In genomic region chr17:4499431-4500187, GRCh38 we compare ENCODE assay signal across 8 cellular contexts. TPM values are rescaled to one million over a fixed set of nuclear protein-coding genes. Genes with fewer than 3 reads are reported as not detected.
DNase-seq lines count a peak whose midpoint lies in the region; TF ChIP-seq lines count a peak whose summit lies in the region.

No MANE protein-coding gene starts in this region.

- no peak for TF ChIP-seq EP300 in sigmoid colon (IDR thresholded peaks at IDR 0.05)

- peak; percentile 30 for DNase-seq in stimulated activated CD4-positive, alpha-beta T cell treated with anti-CD3 and anti-CD28 coated beads, Interleukin-12 subunit alpha, Interleukin-12 subunit beta, amount 100 ng/mL, for 4 hours
- no peak for DNase-seq in stimulated activated CD4-positive, alpha-beta T cell treated with anti-CD3 and anti-CD28 coated beads, Interleukin-2, amount 100 ng/mL, for 48 hours
- DNase-seq in activated gamma-delta T cell treated with Interleukin-2 at 50 U/mL for 16 hours (peak; percentile 12), sigmoid colon (no peak), epidermal melanocyte (ENCODE audit: insufficient read length, low spot score) (no peak), mucosa of gallbladder (ENCODE audit: low spot score) (no peak), NCI-H187 (lab: John Stamatoyannopoulos, UW) (no peak)

- peaks cover 0 to 22% (median 21%) of the 10 kb centered on the region in 4 donors for H3K4me1 ChIP-seq in sigmoid colon

- no peak for TF ChIP-seq POLR2A in sigmoid colon (IDR thresholded peaks at IDR 0.05)

- H3K4me3 ChIP-seq in iPS-11a (ENCODE audit: low read depth, low read length) (peak overlapping the region; percentile 17), sigmoid colon (peak overlapping the region; percentile 12 to 47 (median 40))

- no peak for TF ChIP-seq CTCF in sigmoid colon (IDR thresholded peaks at IDR 0.05)

- H3K27me3 ChIP-seq in sigmoid colon = peaks cover 16 to 55% (median 45%) of the 10 kb centered on the region in 3 donors

- WGBS in sigmoid colon, 2 donors = 1% methylated on average over 53 of the region's 53 CpGs

- no peaks in the 10 kb centered on the region for H3K36me3 ChIP-seq in sigmoid colon

- H3K9me3 ChIP-seq in sigmoid colon = no peaks in the 10 kb centered on the region

- intact Hi-C loops in sigmoid colon (cut with DNase I) = no loop called here

- peak overlapping the region; percentile 0 to 59 (median 41) for H3K27ac ChIP-seq in sigmoid colon

RNA-seq across cellular contexts. Expression of gene SPNS2, which starts 0.9 kb away (rescaled TPM):
- total RNA-seq in sigmoid colon (10 to 100 TPM in 1 of 4 donors, 1 to 10 TPM in 3; 5.3 to 10.8 (median 8.3) TPM), mucosa of gallbladder (158 TPM)
- polyA plus RNA-seq in sigmoid colon = 10 to 100 TPM in 2 of 3 donors, 1 to 10 TPM in 1; 6.6 to 40.5 (median 12.0) TPM

RNA-seq across cellular contexts. Expression of gene MYBBP1A, which starts 55.6 kb away (rescaled TPM):
- total RNA-seq in sigmoid colon = 10 to 100 TPM; 23.2 to 32.4 (median 27.4) TPM
- polyA plus RNA-seq in sigmoid colon = 10 to 100 TPM in 1 of 3 donors, 1 to 10 TPM in 2; 6.6 to 44.5 (median 7.4) TPM
- total RNA-seq in mucosa of gallbladder = 30.8 TPM

Comparison
In these comparisons a context has a peak if more than half of its experiments do, and no peak if none do; other contexts are left out.
1. DNase-seq: peak in stimulated activated CD4-positive, alpha-beta T cell treated with anti-CD3 and anti-CD28 coated beads, Interleukin-12 subunit alpha, Interleukin-12 subunit beta, amount 100 ng/mL, for 4 hours (single experiment) and activated gamma-delta T cell treated with Interleukin-2 at 50 U/mL for 16 hours (single experiment); none in stimulated activated CD4-positive, alpha-beta T cell treated with anti-CD3 and anti-CD28 coated beads, Interleukin-2, amount 100 ng/mL, for 48 hours (0 of 2), sigmoid colon (single experiment), epidermal melanocyte (single experiment), mucosa of gallbladder (single experiment) and NCI-H187 (0 of 2).
2. RNA of gene SPNS2, which starts 0.9 kb away (total RNA-seq): 158 TPM in mucosa of gallbladder (single experiment); 5.3 to 10.8 TPM in sigmoid colon; every median in the first group is over 10 times any median in the second.